In genomic region chr16:84919267-84919666, GRCh38 we compare ENCODE assay signal across 14 cellular contexts.
"Had no signal": no experiment of that assay in that cellular context is flagged by ENCODE, and none has a peak within 500 bp of the region (broad histone marks: within the 10 kb centered on the region; RNA-seq: fewer than 3 reads in every experiment).

No MANE protein-coding gene starts in this region.

- H2AFZ ChIP-seq: parathyroid adenoma had no signal

- H3K36me3 ChIP-seq: breast epithelium, neutrophil, spleen had no signal

- H3K27me3 ChIP-seq: neutrophil had no signal

- ATAC-seq: activated T-helper 17 cell treated with anti-CD3 and anti-CD28 coated beads, Interleukin-2, amount 50 U/mL, for 72 hours; left colon; naive thymus-derived CD4-positive, alpha-beta T cell; right cardiac atrium; stimulated activated naive CD8-positive, alpha-beta T cell treated with anti-CD3 and anti-CD28 coated beads, Interleukin-15, amount 100 ng/mL, for 72 hours had no signal

- H3K4me1 ChIP-seq: parathyroid adenoma had no signal

- H3K27ac ChIP-seq: breast epithelium, neutrophil, parathyroid adenoma had no signal

- H3K9me3 ChIP-seq: breast epithelium, neutrophil, spleen had no signal

- H3K9ac ChIP-seq: parathyroid adenoma had no signal

- H3K4me3 ChIP-seq: breast epithelium, spleen had no signal

- DNase-seq: activated CD4-positive, alpha-beta T cell treated with anti-CD3 and anti-CD28 coated beads, Interleukin-2, amount 50 U/mL, for 1 hour; activated naive CD4-positive, alpha-beta T cell treated with Interleukin-2 at 50 U/mL for 16 hours; aorta; cerebellar nuclear complex; effector CD8-positive, alpha-beta T cell; left colon; naive thymus-derived CD4-positive, alpha-beta T cell; spleen; stimulated activated naive CD8-positive, alpha-beta T cell treated with anti-CD3 and anti-CD28 coated beads, Interleukin-15, amount 100 ng/mL, for 72 hours had no signal
